ENCODE assay signal across 8 cellular contexts in genomic region chr2:64989982-64990614, GRCh38. TPM values are rescaled to one million over a fixed set of nuclear protein-coding genes. Genes with fewer than 3 reads are reported as not detected.
DNase-seq lines count a peak whose midpoint lies in the region; ATAC-seq, FAIRE-seq and TF ChIP-seq lines count a peak whose summit lies in the region.

No MANE protein-coding gene starts in this region.

- H3K4me1 ChIP-seq in GM12878 (ENCODE audit: control insufficient read depth, insufficient read depth, low read length), result peaks cover 22% of the 10 kb centered on the region
- H3K4me1 ChIP-seq in lower lobe of right lung, result peaks cover 14% of the 10 kb centered on the region
- peaks cover 12% of the 10 kb centered on the region for H3K4me1 ChIP-seq in upper lobe of right lung

- peaks cover 47% of the 10 kb centered on the region for H3K36me3 Mint-ChIP-seq in T-helper 2 cell treated with Interferon-gamma antibody and Interleukin-4, amounts not matched to agents 5 μg/mL and 100 μg/mL, for 36 hours (ENCODE audit: low read depth)

- peak; percentile 53; the same call in 1 of the 2 replicates for TF ChIP-seq POLR2A in GM12878 (IDR thresholded peaks at IDR 0.05; ENCODE audit: low read depth, low read length)

- FAIRE-seq in GM12878 (lab: Jason Lieb, UNC), result no peak

- peak overlapping the region; percentile 96 for H3K4me2 ChIP-seq in GM12878 (ENCODE audit: control insufficient read depth, insufficient read depth)

- peak; percentile 1; the same call in 2 of the 3 replicates for ATAC-seq in GM12878
- ATAC-seq in lower lobe of right lung, result no peak
- no peak for ATAC-seq in upper lobe of right lung
- no peak for ATAC-seq in GM19397 (IDR thresholded peaks at IDR 0.05; ENCODE audit: unreplicated experiment)

- BruUV-seq in GM12878 (replicated peaks; lab: Mats Ljungman, UMichigan), result no TSS peak

- in situ Hi-C loops in GM12878 (cut with MboI), result loop anchor here (10.0 kb wide), 1 partner anchor 55 kb away; no protein-coding TSS in a partner anchor

- no peaks in the 10 kb centered on the region for H4K20me1 ChIP-seq in GM12878 (ENCODE audit: control insufficient read depth, insufficient read depth)

- no peak for TF ChIP-seq EP300 in GM12878 (IDR thresholded peaks at IDR 0.05; ENCODE audit: borderline replicate concordance in 1 of 2, control insufficient read depth in 1 of 2, low read depth in 2 of 2, low read length in 2 of 2)

- SMC1A ChIA-PET in GM12878 (lab: Charles Lee; ENCODE audit: uncharacterized antibody, unreplicated experiment), result interaction anchor here (0.9 to 5.8 kb wide), 20 partner anchors 9 to 75 kb away, joined by 3 to 31 read pairs (median 5); no protein-coding TSS in a partner anchor

- H3K4me3 Mint-ChIP-seq in T-helper 2 cell treated with Interferon-gamma antibody and Interleukin-4, amounts not matched to agents 5 μg/mL and 100 μg/mL, for 36 hours, result peak overlapping the region; percentile 92

- peaks cover 62% of the 10 kb centered on the region for H3K79me2 ChIP-seq in GM12878 (ENCODE audit: control insufficient read depth, insufficient read depth, low read length)

- POLR2A ChIA-PET in GM12878 (lab: Charles Lee), result interaction anchor here (0.5 to 6.1 kb wide), 9 partner anchors 8 to 622 kb away, joined by 3 to 96 read pairs (median 4); partner anchors contain the start of gene RAB1A

- intact Hi-C loops in GM12878 (cut with micrococcal nuclease; ENCODE audit: unreplicated experiment) (loop anchor here (5.0 kb wide), 4 partner anchors 42 to 338 kb away; partner anchors contain the start of genes ACTR2 and SERTAD2), lower lobe of right lung (cut with DNase I) (no loop called here), upper lobe of right lung (cut with DNase I) (no loop called here)

- H3K36me3 ChIP-seq in GM12878 (ENCODE audit: control insufficient read depth in 2 of 2, insufficient read depth in 2 of 2, low read length in 1 of 2), result peaks cover 0 to 8% of the 10 kb centered on the region in 2 experiments; a peak in 2 of 4 replicates
- no peaks in the 10 kb centered on the region for H3K36me3 ChIP-seq in lower lobe of right lung
- H3K36me3 ChIP-seq in upper lobe of right lung, result no peaks in the 10 kb centered on the region

- no peak for TF ChIP-seq RAD21 in GM12878 (IDR thresholded peaks at IDR 0.05; ENCODE audit: insufficient read depth, low read depth, low read length)

- no peak overlapping the region for H2AFZ ChIP-seq in GM12878 (ENCODE audit: control insufficient read depth, low read depth, low read length)

- no peak for DNase-seq in T-helper 2 cell treated with Interferon-gamma antibody and Interleukin-4, amounts not matched to agents 5 μg/mL and 100 μg/mL, for 36 hours (ENCODE audit: low spot score)
- DNase-seq in T-helper 2 cell, result no peak
- peak; percentile 48 for DNase-seq in NAMALWA (ENCODE audit: low spot score)
- DNase-seq in GM12878 (ENCODE audit: low read depth, low spot score), result no peak
- no peak for DNase-seq in lower lobe of right lung
- DNase-seq in upper lobe of right lung, result no peak
- no peak for DNase-seq in NCI-H2029 (lab: John Stamatoyannopoulos, UW)

- peak overlapping the region; percentile 85 for H3K27ac Mint-ChIP-seq in T-helper 2 cell treated with Interferon-gamma antibody and Interleukin-4, amounts not matched to agents 5 μg/mL and 100 μg/mL, for 36 hours

- RAD21 ChIA-PET in GM12878 (lab: Charles Lee; ENCODE audit: unreplicated experiment), result interaction anchor here (0.8 to 10.2 kb wide), 7 partner anchors 41 to 73 kb away, joined by 3 to 73 read pairs (median 6); no protein-coding TSS in a partner anchor

- H3K4me3 ChIP-seq in GM12878, result peak overlapping the region; percentile 99
- peak overlapping the region; percentile 82 for H3K4me3 ChIP-seq in lower lobe of right lung
- peak overlapping the region; percentile 85 for H3K4me3 ChIP-seq in upper lobe of right lung

- no peaks in the 10 kb centered on the region for H3K9me3 Mint-ChIP-seq in T-helper 2 cell treated with Interferon-gamma antibody and Interleukin-4, amounts not matched to agents 5 μg/mL and 100 μg/mL, for 36 hours

- under 1% methylated on average over 35 of the region's 35 CpGs for WGBS in GM12878 (ENCODE audit: insufficient coverage, insufficient replicate concordance, low lambda C conversion rate, missing lambda C conversion rate)

- CTCF ChIA-PET in GM12878 (lab: Yijun Ruan, JAX), result interaction anchor here (0.6 to 1.5 kb wide), 10 partner anchors 9 to 467 kb away, joined by 3 to 7 read pairs (median 4); partner anchors contain the start of gene AFTPH

- H3K27ac ChIP-seq in GM12878 (ENCODE audit: control insufficient read depth, insufficient read depth) (peak overlapping the region; percentile 89), lower lobe of right lung (peak overlapping the region; percentile 90), upper lobe of right lung (peak overlapping the region; percentile 42)

- no peaks in the 10 kb centered on the region for H3K27me3 Mint-ChIP-seq in T-helper 2 cell treated with Interferon-gamma antibody and Interleukin-4, amounts not matched to agents 5 μg/mL and 100 μg/mL, for 36 hours (ENCODE audit: low read depth)

- H3K27me3 ChIP-seq in GM12878 (replicated peaks in 1 of 2; ENCODE audit: control insufficient read depth in 2 of 2, insufficient read depth in 2 of 2, low read length in 1 of 2) (no peaks in the 10 kb centered on the region), lower lobe of right lung (ENCODE audit: low read depth) (no peaks in the 10 kb centered on the region), upper lobe of right lung (no peaks in the 10 kb centered on the region)

- H3K9ac ChIP-seq in GM12878 (ENCODE audit: control insufficient read depth, insufficient read depth, low read length), result peak overlapping the region; percentile 91

- TF ChIP-seq CTCF in GM12878 (IDR thresholded peaks at IDR 0.05 in 2 of 3, conservative IDR thresholded peaks at IDR 0.05 in 1 of 3; ENCODE audit: control insufficient read depth in 2 of 3, extremely low read depth in 1 of 3, insufficient read depth in 1 of 3, low read depth in 3 of 3, low read length in 3 of 3), result no peak
- no peak for TF ChIP-seq CTCF in lower lobe of right lung (IDR thresholded peaks at IDR 0.05)
- TF ChIP-seq CTCF in upper lobe of right lung (IDR thresholded peaks at IDR 0.05), result no peak

- peaks cover 58% of the 10 kb centered on the region for H3K4me1 Mint-ChIP-seq in T-helper 2 cell treated with Interferon-gamma antibody and Interleukin-4, amounts not matched to agents 5 μg/mL and 100 μg/mL, for 36 hours (ENCODE audit: low read depth)

- H3K9me3 ChIP-seq in GM12878 (replicated peaks; ENCODE audit: control insufficient read depth, insufficient read depth, low read length) (no peaks in the 10 kb centered on the region), lower lobe of right lung (no peaks in the 10 kb centered on the region), upper lobe of right lung (no peaks in the 10 kb centered on the region)

TF ChIP-seq in GM12878, 131 proteins besides CTCF, POLR2A, EP300 and RAD21 (continues in another document):
- peak; percentile 42; the same call in 1 of the 2 replicates for TF ChIP-seq TCF12 (IDR thresholded peaks at IDR 0.05; ENCODE audit: low read depth, low read length)
- no peak for TF ChIP-seq NFYA (IDR thresholded peaks at IDR 0.05; ENCODE audit: borderline replicate concordance, low read depth, low read length)
- no peak for TF ChIP-seq IKZF1 (conservative IDR thresholded peaks at IDR 0.05)
- no peak for TF ChIP-seq USF1 (IDR thresholded peaks at IDR 0.05; ENCODE audit: borderline replicate concordance, extremely low read length, insufficient read depth, low read depth, low read length)
- TF ChIP-seq JUND (IDR thresholded peaks at IDR 0.05; ENCODE audit: low read depth, low read length), result no peak
- TF ChIP-seq SREBF1 (IDR thresholded peaks at IDR 0.05; ENCODE audit: low read length), result no peak
- no peak for TF ChIP-seq STAT3 (IDR thresholded peaks at IDR 0.05; ENCODE audit: low read depth, low read length)
- TF ChIP-seq RUNX3 (IDR thresholded peaks at IDR 0.05; ENCODE audit: low read length), result peak; percentile 48; the same call in 1 of the 2 replicates
- no peak for TF ChIP-seq SP1 (IDR thresholded peaks at IDR 0.05; ENCODE audit: low read depth, low read length)
- 0 out of 2 replicates have a peak, but pooled peaks have one; percentile 17 for TF ChIP-seq CREB1 (IDR thresholded peaks at IDR 0.05; ENCODE audit: low read depth)
- peak; percentile 39; the same call in 1 of the 2 replicates for TF ChIP-seq SMAD5 (IDR thresholded peaks at IDR 0.05; ENCODE audit: low read depth)
- TF ChIP-seq CREM (IDR thresholded peaks at IDR 0.05; ENCODE audit: low read depth), result peak; percentile 36; the same call in 1 of the 2 replicates
- TF ChIP-seq ZNF207 (IDR thresholded peaks at IDR 0.05; ENCODE audit: borderline replicate concordance), result 0 out of 2 replicates have a peak, but pooled peaks have one; percentile 3

RNA-seq across cellular contexts. Expression of gene SLC1A4, which starts 0.9 kb away (rescaled TPM):
- 16.4 and 16.7 TPM in 2 replicates for total RNA-seq in GM12878 (2013; cell fraction: nucleolus; rRNA removed)
- total RNA-seq in GM12878 (2014; rRNA removed), result 35.8 and 37.0 TPM in 2 replicates
- total RNA-seq in GM12878 (2014; rRNA removed; fragmentation: Illumina TruSeq; extraction: Trizol), result 23.2 and 23.8 TPM in 2 replicates
- total RNA-seq in GM12878 (2021), result 43.2 and 43.4 TPM in 2 replicates
- polyA plus RNA-seq in GM12878 (2011; ENCODE audit: low read depth), result 24.9 TPM
- 20.3 and 26.9 TPM in 2 replicates for polyA plus RNA-seq in GM12878 (2011; rRNA removed)
- polyA plus RNA-seq in GM12878 (2011; cell fraction: cytosol; rRNA removed), result 27.0 and 29.7 TPM in 2 replicates
- polyA plus RNA-seq in GM12878 (2011; cell fraction: nucleus; rRNA removed), result 30.5 and 33.0 TPM in 2 replicates
- 27.7 and 31.8 TPM in 2 replicates for polyA plus RNA-seq in GM12878 (2012)
- 27.4 TPM in 2 replicates for polyA plus RNA-seq in GM12878 (2014; fragmentation: Illumina TruSeq; extraction: Trizol)
- polyA plus RNA-seq in GM12878 (2014; fragmentation: Nextera tagmentation; extraction: Ambion mirVana), result 10 to 100 TPM; 10.8 to 13.9 TPM
- polyA plus RNA-seq in GM12878 (2014; rRNA removed), result 28.0 and 29.0 TPM in 2 replicates
- polyA plus RNA-seq in GM12878 (2016; fragmentation: Nextera tagmentation; extraction: Ambion mirVana), result 10 to 100 TPM; 32.6 to 37.2 TPM
- polyA minus RNA-seq in GM12878 (2011; rRNA and poly(A)+ RNA removed), result 49.4 and 72.0 TPM in 2 replicates
- polyA minus RNA-seq in GM12878 (2011; cell fraction: cytosol; rRNA and poly(A)+ RNA removed), result 22.5 and 26.3 TPM in 2 replicates
- polyA minus RNA-seq in GM12878 (2011; cell fraction: nucleus; rRNA and poly(A)+ RNA removed), result 12.0 and 23.5 TPM in 2 replicates
- total RNA-seq in lower lobe of right lung, result 9.7 TPM
- 12.2 TPM for total RNA-seq in upper lobe of right lung
